Comparison of ENCODE assay signal across 8 cellular contexts in the genomic region with DNA sequence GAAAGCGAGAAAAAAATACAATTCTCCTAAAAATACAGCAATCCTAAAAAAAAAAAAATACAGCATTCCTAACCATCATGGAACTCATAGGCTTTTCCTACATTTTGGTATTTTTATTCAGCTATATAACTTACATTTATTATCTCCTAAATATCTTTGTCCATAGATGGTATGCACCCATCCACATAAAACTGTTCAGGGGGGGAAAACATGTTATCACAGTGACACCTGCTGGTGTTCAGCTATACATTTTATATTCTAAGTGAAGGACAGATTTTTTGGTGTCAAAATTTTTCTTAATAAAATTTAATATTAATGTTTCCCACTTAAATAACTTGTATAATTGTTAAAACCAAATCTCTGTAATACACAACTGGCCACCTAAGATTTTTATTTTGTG. TPM values are rescaled to one million over a fixed set of nuclear protein-coding genes. Genes with fewer than 3 reads are reported as not detected.
DNase-seq lines count a peak whose midpoint lies in the region; ATAC-seq and TF ChIP-seq lines count a peak whose summit lies in the region.

No MANE protein-coding gene starts in this region.

- no peak for ATAC-seq in GM19351 (IDR thresholded peaks at IDR 0.05; ENCODE audit: unreplicated experiment)

- H3K9me3 ChIP-seq in spleen: no peaks in the 10 kb centered on the region

- H3K4me1 ChIP-seq in spleen: no peaks in the 10 kb centered on the region

- DNase-seq in AG08395 (ENCODE audit: low spot score): peak; percentile 74
- peak; percentile 42 for DNase-seq in GM13977 (ENCODE audit: low spot score)
- peak; percentile 40 for DNase-seq in RPMI7951 (ENCODE audit: low read depth)
- peak; percentile 64 for DNase-seq in fibroblast of peridontal ligament (ENCODE audit: extremely low read depth)
- no peak for DNase-seq in spleen
- DNase-seq in stimulated activated naive CD4-positive, alpha-beta T cell treated with Interleukin-2 at 50 U/mL for 16 hours (lab: John Stamatoyannopoulos, UW): no peak
- DNase-seq in NCI-H1092 (lab: John Stamatoyannopoulos, UW): no peak

- in situ Hi-C loops in GM13977 (cut with MboI; ENCODE audit: low pct_unique_long_range_greater_than_20kb, low sequenced_read_pairs, unreplicated experiment): no loop called here

- WGBS in spleen, 5 donors: 93 to 100% (median 97%) methylated on average over 1 of the region's 1 CpG

- no peak overlapping the region for H3K27ac ChIP-seq in spleen

- peaks cover 0 to 8% (median 2%) of the 10 kb centered on the region in 6 donors for H3K36me3 ChIP-seq in spleen

- peak; percentile 37 for TF ChIP-seq CTCF in GM13977 (IDR thresholded peaks at IDR 0.05; ENCODE audit: extremely low read depth, insufficient read depth, missing control alignments)
- TF ChIP-seq CTCF in spleen (IDR thresholded peaks at IDR 0.05 in 8 of 11, conservative IDR thresholded peaks at IDR 0.05 in 3 of 11): peak in 8 of 11 experiments; percentile 9 to 41 (median 34)

- intact Hi-C loops in spleen (cut with DNase I; ENCODE audit: low total_unique reads): no loop called here

- H3K4me3 ChIP-seq in spleen: no peak overlapping the region

- H3K27me3 ChIP-seq in spleen (replicated peaks in 1 of 7): no peaks in the 10 kb centered on the region

- no peak for TF ChIP-seq POLR2A in spleen (IDR thresholded peaks at IDR 0.05)

RNA-seq across cellular contexts. Expression of gene BLOC1S5, which starts 58.0 kb away (rescaled TPM):
- 16.3 and 18.6 TPM in 2 replicates for total RNA-seq in RPMI7951 (2014; rRNA removed; shearing (Covaris generic))
- total RNA-seq in spleen: 10 to 100 TPM; 11.6 to 18.0 (median 14.6) TPM
- 10 to 100 TPM in 1 of 3 donors, 1 to 10 TPM in 2; 6.6 to 11.3 (median 6.9) TPM for polyA plus RNA-seq in spleen

Comparison
In these comparisons a context has a peak if more than half of its experiments do, and no peak if none do; other contexts are left out.
1. DNase-seq: peak in AG08395 (single experiment), GM13977 (single experiment), RPMI7951 (single experiment) and fibroblast of peridontal ligament (single experiment); none in spleen (single experiment), stimulated activated naive CD4-positive, alpha-beta T cell treated with Interleukin-2 at 50 U/mL for 16 hours (single experiment) and NCI-H1092 (single experiment).